In the genomic region with DNA sequence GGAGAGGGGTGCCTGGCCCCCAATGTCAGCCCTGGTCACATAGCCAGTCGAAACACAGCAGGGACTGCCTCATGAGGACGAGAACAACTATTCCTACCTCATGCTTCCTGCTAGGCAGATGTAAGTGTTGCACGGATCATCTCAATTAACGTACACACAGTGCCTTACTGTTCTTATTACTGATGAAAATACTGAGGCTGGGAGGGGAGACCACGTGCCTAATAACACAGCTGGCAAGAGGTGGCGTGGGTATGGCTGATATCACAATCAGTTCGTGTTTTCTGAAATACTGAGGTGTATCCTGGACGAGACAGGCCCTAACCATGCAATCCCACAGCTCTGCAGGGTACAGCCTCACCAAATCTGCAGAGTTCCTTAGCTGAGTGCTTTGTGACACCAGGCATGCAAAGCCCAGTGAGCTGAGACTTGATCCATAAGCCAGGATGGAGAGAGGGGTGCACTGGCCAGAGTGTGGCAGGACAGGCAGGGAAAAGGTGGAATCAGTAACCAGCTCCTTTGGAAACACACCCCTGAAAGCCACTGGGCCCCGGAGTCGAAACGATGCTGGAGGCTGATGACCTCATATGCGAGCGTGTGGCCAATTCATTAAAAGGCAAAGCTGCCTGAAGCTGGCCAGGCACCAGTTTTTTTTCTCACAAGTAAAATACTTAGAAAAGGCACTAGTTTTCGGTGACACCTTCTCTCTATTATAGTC, we compare ENCODE assay signal across 8 cellular contexts.
DNase-seq lines count a peak whose midpoint lies in the region; ATAC-seq lines count a peak whose summit lies in the region.

No MANE protein-coding gene starts in this region.

- peaks cover 35% of the 10 kb centered on the region for H3K4me1 ChIP-seq in adipocyte (ENCODE audit: control insufficient read depth, insufficient read depth, low read length)
- H3K4me1 ChIP-seq in rectal smooth muscle tissue (ENCODE audit: control insufficient read depth, insufficient read depth, low read length) = peaks cover 29% of the 10 kb centered on the region

- peaks cover 39% of the 10 kb centered on the region for H3K36me3 ChIP-seq in adipocyte (ENCODE audit: control insufficient read depth, insufficient read depth, low read length, severe bottlenecking)
- peaks cover 13% of the 10 kb centered on the region for H3K36me3 ChIP-seq in rectal smooth muscle tissue (ENCODE audit: control insufficient read depth, insufficient read depth, low read length)

- no peaks in the 10 kb centered on the region for H3K9me3 ChIP-seq in adipocyte (ENCODE audit: control insufficient read depth, low read length)

- H3K4me3 ChIP-seq in adipocyte (ENCODE audit: low read length) = peak overlapping the region; percentile 69
- H3K4me3 ChIP-seq in rectal smooth muscle tissue (ENCODE audit: low read length) = peak overlapping the region; percentile 3

- no peak for ATAC-seq in GM19328 (IDR thresholded peaks at IDR 0.05; ENCODE audit: unreplicated experiment)

- DNase-seq in G401 (ENCODE audit: low spot score) (peak; percentile 87), adipocyte (ENCODE audit: low read depth) (peak; percentile 84), globus pallidus (ENCODE audit: low spot score) (peak; percentile 51), NCI-H2107 (lab: John Stamatoyannopoulos, UW) (no peak), NCI-H187 (lab: John Stamatoyannopoulos, UW) (no peak), HuH-7 (ENCODE audit: low spot score) (no peak)

- H3K9ac ChIP-seq in adipocyte (ENCODE audit: low read length) (peak overlapping the region; percentile 76), rectal smooth muscle tissue (ENCODE audit: low read length) (no peak overlapping the region)

- peak overlapping the region; percentile 71 for H3K27ac ChIP-seq in rectal smooth muscle tissue (ENCODE audit: low read depth, low read length)

- no peaks in the 10 kb centered on the region for H3K27me3 ChIP-seq in adipocyte (replicated peaks; ENCODE audit: control insufficient read depth, insufficient read depth, low read length)
- H3K27me3 ChIP-seq in rectal smooth muscle tissue (ENCODE audit: control insufficient read depth, insufficient read depth, low read length) = no peaks in the 10 kb centered on the region

- in situ Hi-C loops in G401 (cut with HindIII; ENCODE audit: low sequenced_read_pairs) = no loop called here

Comparison
In these comparisons a context has a peak if more than half of its experiments do, and no peak if none do; other contexts are left out.
1. DNase-seq: peak in G401 (single experiment), adipocyte (single experiment) and globus pallidus (single experiment); none in NCI-H2107 (single experiment), NCI-H187 (0 of 2) and HuH-7 (single experiment).